Comparison of ENCODE assay signal across 4 cellular contexts in the genomic region with DNA sequence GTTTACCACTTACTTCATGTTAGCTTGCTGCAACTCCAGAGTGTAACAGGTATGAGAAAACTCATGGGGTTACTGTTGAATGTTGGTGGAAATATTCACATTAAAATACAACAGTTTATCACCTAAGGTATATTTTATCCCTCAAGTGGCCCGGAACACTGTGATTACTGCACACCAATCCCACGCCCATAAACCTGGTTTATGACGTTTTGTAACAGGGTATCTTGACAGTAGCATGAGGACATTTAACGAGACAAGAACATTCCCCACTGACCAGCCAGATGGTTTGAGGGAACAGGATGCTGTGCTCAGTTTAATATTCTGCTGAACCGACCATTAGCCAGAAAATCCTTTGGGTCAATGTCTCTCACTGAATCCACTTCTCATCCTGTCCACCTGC.
DNase-seq lines count a peak whose midpoint lies in the region; ATAC-seq and TF ChIP-seq lines count a peak whose summit lies in the region.
"Not testable (repeated sequence)": the region's sequence is repeated elsewhere in the genome, so short reads cannot be mapped to it uniquely, and the experiment has no call there.

No MANE protein-coding gene starts in this region.

- not testable (repeated sequence) for H3K9me3 ChIP-seq in mucosa of descending colon

- ATAC-seq in left colon: peak; percentile 91
- ATAC-seq in mucosa of descending colon: peak; percentile 76

- not testable (repeated sequence) for H3K4me3 ChIP-seq in mucosa of descending colon

- not testable (repeated sequence) for H3K36me3 ChIP-seq in mucosa of descending colon (ENCODE audit: low read depth)

- not testable (repeated sequence) for H3K4me1 ChIP-seq in mucosa of descending colon (ENCODE audit: low read depth)

- peak; percentile 51 for DNase-seq in G401 (ENCODE audit: low spot score)
- DNase-seq in cerebellar cortex (ENCODE audit: low spot score): peak; percentile 37
- not testable (repeated sequence) for DNase-seq in left colon
- peak in 1 of 3 donors; percentile 31 for DNase-seq in mucosa of descending colon

- intact Hi-C loops in left colon (cut with DNase I, micrococcal nuclease); mucosa of descending colon (cut with DNase I, micrococcal nuclease): not testable (repeated sequence)

- not testable (repeated sequence) for TF ChIP-seq CTCF in mucosa of descending colon (IDR thresholded peaks at IDR 0.05)

- in situ Hi-C loops in G401 (cut with HindIII; ENCODE audit: low sequenced_read_pairs): not testable (repeated sequence)
